ENCODE assay signal across 14 cellular contexts in the genomic region with DNA sequence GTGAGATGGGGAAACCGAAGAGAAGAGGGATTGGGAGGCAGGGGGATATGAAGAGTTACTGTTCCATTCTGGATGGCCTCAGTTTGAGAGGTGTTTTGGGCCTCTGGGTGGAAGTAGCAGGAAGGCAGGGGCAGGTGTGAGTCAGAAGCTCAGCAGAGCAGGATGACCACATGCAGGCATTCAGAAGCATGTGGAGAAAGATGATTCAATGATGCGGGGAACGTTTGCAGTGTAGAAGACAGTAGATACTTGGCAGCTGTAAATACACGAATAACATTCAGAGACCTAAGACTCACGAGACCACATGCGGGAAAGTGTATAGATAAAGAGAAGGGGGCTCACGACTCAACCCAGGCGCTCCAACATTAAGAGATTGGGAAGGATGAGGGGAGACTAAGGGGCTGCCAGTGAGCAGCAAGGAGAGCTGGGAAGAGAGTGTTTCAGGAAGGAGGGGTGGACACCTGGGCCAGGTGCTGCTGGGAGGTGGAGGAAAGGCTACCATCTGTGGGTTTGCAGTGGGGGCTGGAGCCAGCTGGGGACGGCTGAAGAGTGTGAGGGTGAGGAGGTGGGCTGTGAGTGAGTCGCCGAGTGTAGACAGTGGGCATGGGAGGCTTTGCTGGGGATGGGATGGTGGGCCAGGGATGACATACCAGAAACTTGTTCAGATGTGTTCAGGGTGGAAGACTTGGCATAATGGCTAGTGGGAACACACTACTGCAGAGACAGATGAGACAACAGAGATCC.
DNase-seq lines count a peak whose midpoint lies in the region; ATAC-seq and TF ChIP-seq lines count a peak whose summit lies in the region.
"Had no signal": no experiment of that assay in that cellular context is flagged by ENCODE, and none has a peak within 500 bp of the region (broad histone marks: within the 10 kb centered on the region; RNA-seq: fewer than 3 reads in every experiment).

No MANE protein-coding gene starts in this region.

- no peak overlapping the region for H3K4me3 Mint-ChIP-seq in dendritic cell treated with granulocyte-macrophage colony-stimulating factor and Interleukin-4, amounts not matched to agents 40 ng/mL and 50 ng/mL, for 4 days
- H3K4me3 Mint-ChIP-seq in nephron progenitor cell: no peak overlapping the region
- H3K4me3 Mint-ChIP-seq: activated CD4-positive, alpha-beta T cell treated with anti-CD3 and anti-CD28 coated beads, Interleukin-2, amount 10 ng/mL, durations not matched to agents 24 days and 14 days; activated naive CD8-positive, alpha-beta T cell treated with anti-CD3 and anti-CD28 coated beads for 36 hours; CD4-positive, alpha-beta T cell had no signal

- H3K27me3 Mint-ChIP-seq in dendritic cell treated with granulocyte-macrophage colony-stimulating factor and Interleukin-4, amounts not matched to agents 40 ng/mL and 50 ng/mL, for 4 days: peaks cover 3% of the 10 kb centered on the region
- no peaks in the 10 kb centered on the region for H3K27me3 Mint-ChIP-seq in nephron progenitor cell (ENCODE audit: low read depth, poor library complexity)
- H3K27me3 Mint-ChIP-seq: activated CD4-positive, alpha-beta T cell treated with anti-CD3 and anti-CD28 coated beads, Interleukin-2, amount 10 ng/mL, durations not matched to agents 24 days and 14 days; CD4-positive, alpha-beta T cell had no signal

- peak overlapping the region; percentile 13 for H3K27ac Mint-ChIP-seq in dendritic cell treated with granulocyte-macrophage colony-stimulating factor and Interleukin-4, amounts not matched to agents 40 ng/mL and 50 ng/mL, for 4 days
- H3K27ac Mint-ChIP-seq in nephron progenitor cell: peak overlapping the region; percentile 40
- H3K27ac Mint-ChIP-seq: activated CD4-positive, alpha-beta T cell treated with anti-CD3 and anti-CD28 coated beads, Interleukin-2, amount 10 ng/mL, durations not matched to agents 24 days and 14 days; activated naive CD8-positive, alpha-beta T cell treated with anti-CD3 and anti-CD28 coated beads for 36 hours; CD4-positive, alpha-beta T cell had no signal

- TF ChIP-seq CTCF in AG10803 (conservative IDR thresholded peaks at IDR 0.05; ENCODE audit: low read length) (no peak), nephron progenitor cell (IDR thresholded peaks at IDR 0.05) (no peak)

- H3K4me1 Mint-ChIP-seq in dendritic cell treated with granulocyte-macrophage colony-stimulating factor and Interleukin-4, amounts not matched to agents 40 ng/mL and 50 ng/mL, for 4 days (ENCODE audit: low read depth): peaks cover 21% of the 10 kb centered on the region
- peaks cover 23% of the 10 kb centered on the region for H3K4me1 Mint-ChIP-seq in nephron progenitor cell

- no peak for ATAC-seq in HG03196 (IDR thresholded peaks at IDR 0.05; ENCODE audit: unreplicated experiment)
- ATAC-seq: left lobe of liver, psoas muscle had no signal

- DNase-seq in AG10803 (ENCODE audit: low read depth): peak; percentile 74
- DNase-seq in NCI-H226: peak; percentile 73
- no peak for DNase-seq in nephron progenitor cell
- no peak for DNase-seq in NCI-H345 (lab: John Stamatoyannopoulos, UW)
- DNase-seq in pons (ENCODE audit: low spot score): no peak
- DNase-seq in germinal center (ENCODE audit: low spot score): no peak
- DNase-seq: activated CD4-positive, alpha-beta T cell treated with anti-CD3 and anti-CD28 coated beads, Interleukin-2, amount 10 ng/mL, durations not matched to agents 24 days and 14 days; activated naive CD8-positive, alpha-beta T cell treated with anti-CD3 and anti-CD28 coated beads for 36 hours; CD4-positive, alpha-beta T cell; NCI-H2171 had no signal

- intact Hi-C loops in dendritic cell treated with granulocyte-macrophage colony-stimulating factor and Interleukin-4, amounts not matched to agents 40 ng/mL and 50 ng/mL, for 4 days (cut with micrococcal nuclease): no loop called here

- no peaks in the 10 kb centered on the region for H3K9me3 Mint-ChIP-seq in dendritic cell treated with granulocyte-macrophage colony-stimulating factor and Interleukin-4, amounts not matched to agents 40 ng/mL and 50 ng/mL, for 4 days
- no peaks in the 10 kb centered on the region for H3K9me3 Mint-ChIP-seq in nephron progenitor cell
- H3K9me3 Mint-ChIP-seq: activated CD4-positive, alpha-beta T cell treated with anti-CD3 and anti-CD28 coated beads, Interleukin-2, amount 10 ng/mL, durations not matched to agents 24 days and 14 days; activated naive CD8-positive, alpha-beta T cell treated with anti-CD3 and anti-CD28 coated beads for 36 hours; CD4-positive, alpha-beta T cell had no signal

- H3K4me3 ChIP-seq in AG10803 (ENCODE audit: low read length): no peak overlapping the region
- H3K4me3 ChIP-seq: psoas muscle had no signal

- no peaks in the 10 kb centered on the region for H3K36me3 Mint-ChIP-seq in dendritic cell treated with granulocyte-macrophage colony-stimulating factor and Interleukin-4, amounts not matched to agents 40 ng/mL and 50 ng/mL, for 4 days (ENCODE audit: low read depth)
- no peaks in the 10 kb centered on the region for H3K36me3 Mint-ChIP-seq in nephron progenitor cell (ENCODE audit: low read depth)
- H3K36me3 Mint-ChIP-seq: activated naive CD8-positive, alpha-beta T cell treated with anti-CD3 and anti-CD28 coated beads for 36 hours had no signal

Comparison
In these comparisons a context has a peak if more than half of its experiments do, and no peak if none do; other contexts are left out.
1. DNase-seq: peak in AG10803 (single experiment) and NCI-H226 (single experiment); none in nephron progenitor cell (single experiment), NCI-H345 (single experiment), pons (single experiment) and germinal center (single experiment).